1 cellular context compared by ENCODE assay signal in genomic region chr6:43298565-43299337, GRCh38.
TF ChIP-seq lines count a peak whose summit lies in the region.

No MANE protein-coding gene starts in this region.

TF ChIP-seq in HepG2, 621 proteins besides CTCF, POLR2A, EP300 and RAD21 (continued from another document and continues in another):
- TF ChIP-seq, protein P1, sequence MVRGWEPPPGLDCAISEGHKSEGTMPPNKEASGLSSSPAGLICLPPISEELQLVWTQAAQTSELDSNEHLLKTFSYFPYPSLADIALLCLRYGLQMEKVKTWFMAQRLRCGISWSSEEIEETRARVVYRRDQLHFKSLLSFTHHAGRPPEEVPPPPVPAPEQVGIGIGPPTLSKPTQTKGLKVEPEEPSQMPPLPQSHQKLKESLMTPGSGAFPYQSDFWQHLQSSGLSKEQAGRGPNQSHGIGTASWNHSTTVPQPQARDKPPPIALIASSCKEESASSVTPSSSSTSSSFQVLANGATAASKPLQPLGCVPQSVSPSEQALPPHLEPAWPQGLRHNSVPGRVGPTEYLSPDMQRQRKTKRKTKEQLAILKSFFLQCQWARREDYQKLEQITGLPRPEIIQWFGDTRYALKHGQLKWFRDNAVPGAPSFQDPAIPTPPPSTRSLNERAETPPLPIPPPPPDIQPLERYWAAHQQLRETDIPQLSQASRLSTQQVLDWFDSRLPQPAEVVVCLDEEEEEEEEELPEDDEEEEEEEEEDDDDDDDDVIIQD (CRISPR knock-in tag; IDR thresholded peaks at IDR 0.05; ENCODE audit: low read depth) = no peak
- TF ChIP-seq MYNN (CRISPR knock-in tag; IDR thresholded peaks at IDR 0.05; ENCODE audit: low read depth) (no peak), ZNF274 (CRISPR knock-in tag; IDR thresholded peaks at IDR 0.05) (no peak; the same call in 1 of the 2 replicates), FOXA3 (CRISPR knock-in tag; IDR thresholded peaks at IDR 0.05) (peak; percentile 47; the same call in 1 of the 2 replicates), CBFB (CRISPR knock-in tag; IDR thresholded peaks at IDR 0.05) (no peak), SRSF1 (optimal IDR thresholded peaks at IDR 0.05; ENCODE audit: low read depth, low read length) (no peak), ZFP62 (CRISPR knock-in tag; IDR thresholded peaks at IDR 0.05) (no peak), ZBTB46 (CRISPR knock-in tag; IDR thresholded peaks at IDR 0.05; ENCODE audit: borderline replicate concordance) (no peak), MAFK (conservative IDR thresholded peaks at IDR 0.05 in 1 of 2, IDR thresholded peaks at IDR 0.05 in 1 of 2; ENCODE audit: low read length in 2 of 2) (peak; percentile 63 to 71), ZFP41 (CRISPR knock-in tag; IDR thresholded peaks at IDR 0.05; ENCODE audit: borderline replicate concordance) (no peak), FOXK1 (CRISPR knock-in tag; IDR thresholded peaks at IDR 0.05; ENCODE audit: borderline replicate concordance, low read depth) (no peak), ZFP1 (CRISPR knock-in tag; IDR thresholded peaks at IDR 0.05) (no peak), ZNF136 (CRISPR knock-in tag; IDR thresholded peaks at IDR 0.05; ENCODE audit: low read depth) (no peak), ARID2 (CRISPR knock-in tag; IDR thresholded peaks at IDR 0.05; ENCODE audit: borderline replicate concordance) (no peak), HOXA5 (CRISPR knock-in tag; IDR thresholded peaks at IDR 0.05) (no peak), ZNF800 (CRISPR knock-in tag; IDR thresholded peaks at IDR 0.05) (no peak), FOXA1 (IDR thresholded peaks at IDR 0.05) (no peak), FOXA1 (CRISPR knock-in tag; IDR thresholded peaks at IDR 0.05) (0 out of 2 replicates have a peak, but pooled peaks have one; percentile 29), ZNF773 (CRISPR knock-in tag; IDR thresholded peaks at IDR 0.05; ENCODE audit: borderline replicate concordance) (no peak), CHD4 (IDR thresholded peaks at IDR 0.05; ENCODE audit: borderline replicate concordance, low read length) (peak; percentile 89; the same call in 1 of the 2 replicates), NFKB2 (CRISPR knock-in tag; IDR thresholded peaks at IDR 0.05; ENCODE audit: borderline replicate concordance) (0 out of 2 replicates have a peak, but pooled peaks have one; percentile 7), PCBP2 (optimal IDR thresholded peaks at IDR 0.05; ENCODE audit: low read depth, low read length, poor library complexity, severe bottlenecking) (no peak), ARHGAP35 (CRISPR knock-in tag; IDR thresholded peaks at IDR 0.05; ENCODE audit: borderline replicate concordance) (0 out of 2 replicates have a peak, but pooled peaks have one; percentile 43), SAP130 (CRISPR knock-in tag; IDR thresholded peaks at IDR 0.05; ENCODE audit: low read depth) (no peak), ARNTL (CRISPR knock-in tag; IDR thresholded peaks at IDR 0.05) (no peak), RBAK (CRISPR knock-in tag; IDR thresholded peaks at IDR 0.05) (no peak), ZNF674 (CRISPR knock-in tag; IDR thresholded peaks at IDR 0.05; ENCODE audit: low read depth) (no peak), ZFP36L1 (CRISPR knock-in tag; IDR thresholded peaks at IDR 0.05) (no peak), TARDBP (CRISPR knock-in tag; IDR thresholded peaks at IDR 0.05) (no peak), GZF1 (CRISPR knock-in tag; IDR thresholded peaks at IDR 0.05) (no peak), DZIP1 (CRISPR knock-in tag; IDR thresholded peaks at IDR 0.05) (no peak), ZEB1 (IDR thresholded peaks at IDR 0.05; ENCODE audit: insufficient replicate concordance, low read depth) (no peak), HOXA3 (CRISPR knock-in tag; IDR thresholded peaks at IDR 0.05) (no peak), DMTF1 (CRISPR knock-in tag; IDR thresholded peaks at IDR 0.05) (no peak)
- TF ChIP-seq, protein P2, sequence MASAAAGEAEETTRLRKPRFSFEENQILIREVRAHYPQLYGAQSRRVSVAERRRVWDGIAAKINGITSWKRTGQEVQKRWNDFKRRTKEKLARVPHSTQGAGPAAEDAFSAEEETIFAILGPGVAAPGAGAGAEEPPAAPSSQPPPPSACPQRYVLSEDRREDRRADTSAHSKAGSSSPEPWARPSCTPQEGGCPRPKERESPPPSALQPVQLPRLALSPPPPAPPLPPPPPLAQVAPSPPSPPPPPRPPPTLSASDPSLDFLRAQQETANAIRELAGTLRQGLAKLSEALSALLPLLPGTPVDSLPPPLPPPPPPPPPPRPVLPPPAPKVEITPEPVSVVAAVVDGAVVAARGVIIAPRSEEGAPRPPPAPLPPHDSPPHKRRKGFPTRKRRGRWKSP (CRISPR knock-in tag; IDR thresholded peaks at IDR 0.05) = no peak
- TF ChIP-seq, protein P3, sequence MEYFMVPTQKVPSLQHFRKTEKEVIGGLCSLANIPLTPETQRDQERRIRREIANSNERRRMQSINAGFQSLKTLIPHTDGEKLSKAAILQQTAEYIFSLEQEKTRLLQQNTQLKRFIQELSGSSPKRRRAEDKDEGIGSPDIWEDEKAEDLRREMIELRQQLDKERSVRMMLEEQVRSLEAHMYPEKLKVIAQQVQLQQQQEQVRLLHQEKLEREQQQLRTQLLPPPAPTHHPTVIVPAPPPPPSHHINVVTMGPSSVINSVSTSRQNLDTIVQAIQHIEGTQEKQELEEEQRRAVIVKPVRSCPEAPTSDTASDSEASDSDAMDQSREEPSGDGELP (IDR thresholded peaks at IDR 0.05; ENCODE audit: borderline replicate concordance, low read depth) = no peak
- TF ChIP-seq, protein P4, sequence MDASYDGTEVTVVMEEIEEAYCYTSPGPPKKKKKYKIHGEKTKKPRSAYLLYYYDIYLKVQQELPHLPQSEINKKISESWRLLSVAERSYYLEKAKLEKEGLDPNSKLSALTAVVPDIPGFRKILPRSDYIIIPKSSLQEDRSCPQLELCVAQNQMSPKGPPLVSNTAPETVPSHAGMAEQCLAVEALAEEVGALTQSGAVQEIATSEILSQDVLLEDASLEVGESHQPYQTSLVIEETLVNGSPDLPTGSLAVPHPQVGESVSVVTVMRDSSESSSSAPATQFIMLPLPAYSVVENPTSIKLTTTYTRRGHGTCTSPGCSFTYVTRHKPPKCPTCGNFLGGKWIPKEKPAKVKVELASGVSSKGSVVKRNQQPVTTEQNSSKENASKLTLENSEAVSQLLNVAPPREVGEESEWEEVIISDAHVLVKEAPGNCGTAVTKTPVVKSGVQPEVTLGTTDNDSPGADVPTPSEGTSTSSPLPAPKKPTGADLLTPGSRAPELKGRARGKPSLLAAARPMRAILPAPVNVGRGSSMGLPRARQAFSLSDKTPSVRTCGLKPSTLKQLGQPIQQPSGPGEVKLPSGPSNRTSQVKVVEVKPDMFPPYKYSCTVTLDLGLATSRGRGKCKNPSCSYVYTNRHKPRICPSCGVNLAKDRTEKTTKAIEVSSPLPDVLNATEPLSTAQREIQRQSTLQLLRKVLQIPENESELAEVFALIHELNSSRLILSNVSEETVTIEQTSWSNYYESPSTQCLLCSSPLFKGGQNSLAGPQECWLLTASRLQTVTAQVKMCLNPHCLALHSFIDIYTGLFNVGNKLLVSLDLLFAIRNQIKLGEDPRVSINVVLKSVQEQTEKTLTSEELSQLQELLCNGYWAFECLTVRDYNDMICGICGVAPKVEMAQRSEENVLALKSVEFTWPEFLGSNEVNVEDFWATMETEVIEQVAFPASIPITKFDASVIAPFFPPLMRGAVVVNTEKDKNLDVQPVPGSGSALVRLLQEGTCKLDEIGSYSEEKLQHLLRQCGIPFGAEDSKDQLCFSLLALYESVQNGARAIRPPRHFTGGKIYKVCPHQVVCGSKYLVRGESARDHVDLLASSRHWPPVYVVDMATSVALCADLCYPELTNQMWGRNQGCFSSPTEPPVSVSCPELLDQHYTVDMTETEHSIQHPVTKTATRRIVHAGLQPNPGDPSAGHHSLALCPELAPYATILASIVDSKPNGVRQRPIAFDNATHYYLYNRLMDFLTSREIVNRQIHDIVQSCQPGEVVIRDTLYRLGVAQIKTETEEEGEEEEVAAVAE (CRISPR knock-in tag; IDR thresholded peaks at IDR 0.05; ENCODE audit: borderline replicate concordance) = no peak
- TF ChIP-seq, protein P5, sequence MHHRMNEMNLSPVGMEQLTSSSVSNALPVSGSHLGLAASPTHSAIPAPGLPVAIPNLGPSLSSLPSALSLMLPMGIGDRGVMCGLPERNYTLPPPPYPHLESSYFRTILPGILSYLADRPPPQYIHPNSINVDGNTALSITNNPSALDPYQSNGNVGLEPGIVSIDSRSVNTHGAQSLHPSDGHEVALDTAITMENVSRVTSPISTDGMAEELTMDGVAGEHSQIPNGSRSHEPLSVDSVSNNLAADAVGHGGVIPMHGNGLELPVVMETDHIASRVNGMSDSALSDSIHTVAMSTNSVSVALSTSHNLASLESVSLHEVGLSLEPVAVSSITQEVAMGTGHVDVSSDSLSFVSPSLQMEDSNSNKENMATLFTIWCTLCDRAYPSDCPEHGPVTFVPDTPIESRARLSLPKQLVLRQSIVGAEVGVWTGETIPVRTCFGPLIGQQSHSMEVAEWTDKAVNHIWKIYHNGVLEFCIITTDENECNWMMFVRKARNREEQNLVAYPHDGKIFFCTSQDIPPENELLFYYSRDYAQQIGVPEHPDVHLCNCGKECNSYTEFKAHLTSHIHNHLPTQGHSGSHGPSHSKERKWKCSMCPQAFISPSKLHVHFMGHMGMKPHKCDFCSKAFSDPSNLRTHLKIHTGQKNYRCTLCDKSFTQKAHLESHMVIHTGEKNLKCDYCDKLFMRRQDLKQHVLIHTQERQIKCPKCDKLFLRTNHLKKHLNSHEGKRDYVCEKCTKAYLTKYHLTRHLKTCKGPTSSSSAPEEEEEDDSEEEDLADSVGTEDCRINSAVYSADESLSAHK (CRISPR knock-in tag; IDR thresholded peaks at IDR 0.05; ENCODE audit: borderline replicate concordance) = no peak
